13 cellular contexts compared by ENCODE assay signal in the genomic region with DNA sequence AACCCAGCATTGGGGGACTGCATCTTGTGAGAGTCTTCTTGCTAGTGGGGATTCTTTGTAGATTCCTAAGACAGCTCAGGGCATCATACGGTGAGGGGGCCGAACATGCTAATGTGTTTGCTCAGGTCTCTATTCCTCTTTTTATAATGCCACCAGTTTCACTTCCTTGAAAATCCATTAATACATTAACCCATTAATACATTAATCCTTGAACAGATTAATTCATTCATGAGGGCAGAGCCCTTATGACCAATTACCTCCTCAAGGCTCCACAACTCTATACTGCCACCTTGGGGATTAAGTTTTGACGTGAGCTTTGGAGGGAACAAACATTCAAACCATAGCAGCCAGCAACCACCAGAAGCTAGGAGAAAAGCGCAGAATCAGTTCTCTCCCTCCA.
A peak's percentile ranks its signal among the peaks of the same experiment; 100 is the strongest.
DNase-seq lines count a peak whose midpoint lies in the region; ATAC-seq and TF ChIP-seq lines count a peak whose summit lies in the region.
"Had no signal": no experiment of that assay in that cellular context is flagged by ENCODE, and none has a peak within 500 bp of the region (broad histone marks: within the 10 kb centered on the region; RNA-seq: fewer than 3 reads in every experiment).

No MANE protein-coding gene starts in this region.

- WGBS in SK-N-SH (ENCODE audit: low lambda C conversion rate), result 82% methylated on average over 4 of the region's 4 CpGs

- H3K79me2 ChIP-seq in SK-N-SH (ENCODE audit: insufficient read depth) (no peaks in the 10 kb centered on the region), neural progenitor cell (ENCODE audit: low read depth) (no peaks in the 10 kb centered on the region)

- TF ChIP-seq RAD21 in SK-N-SH (IDR thresholded peaks at IDR 0.05; ENCODE audit: low read length), result no peak

- no peaks in the 10 kb centered on the region for H3K9me3 ChIP-seq in SK-N-SH
- no peaks in the 10 kb centered on the region for H3K9me3 ChIP-seq in neural progenitor cell (ENCODE audit: low read depth)

- no peak overlapping the region for H2AFZ ChIP-seq in SK-N-SH (ENCODE audit: low read depth)
- H2AFZ ChIP-seq in neural progenitor cell (replicated peaks), result no peak overlapping the region

- CTCF ChIA-PET in SK-N-SH (lab: Yijun Ruan, JAX), result no interaction called here

- no peaks in the 10 kb centered on the region for H3K4me1 Mint-ChIP-seq in neural progenitor cell
- H3K4me1 Mint-ChIP-seq in activated T-cell treated with anti-CD3 and anti-CD28 coated beads, Interleukin-2, amount 50 U/mL, for 24 hours (ENCODE audit: low read depth), result no peaks in the 10 kb centered on the region

- H3K36me3 Mint-ChIP-seq in neural progenitor cell, result no peaks in the 10 kb centered on the region
- no peaks in the 10 kb centered on the region for H3K36me3 Mint-ChIP-seq in activated T-cell treated with anti-CD3 and anti-CD28 coated beads, Interleukin-2, amount 50 U/mL, for 24 hours (ENCODE audit: low read depth)

- DNase-seq in SK-N-SH, result no peak
- peak; percentile 41 for DNase-seq in RKO (ENCODE audit: low spot score)
- peak; percentile 18 for DNase-seq in neural progenitor cell (ENCODE audit: low spot score)
- DNase-seq in activated T-cell treated with anti-CD3 and anti-CD28 coated beads, Interleukin-2, amount 50 U/mL, for 48 hours, result no peak
- DNase-seq in activated T-cell treated with anti-CD3 and anti-CD28 coated beads, Interleukin-2, amount 50 U/mL, for 24 hours, result no peak
- no peak for DNase-seq in cerebellum (ENCODE audit: low spot score)
- DNase-seq: cerebellar nuclear complex; naive thymus-derived CD4-positive, alpha-beta T cell; NCI-H1694; stimulated activated CD4-positive, alpha-beta T cell treated with anti-CD3 and anti-CD28 coated beads, Interleukin-2, amount 100 ng/mL, for 48 hours had no signal

- H3K9me2 ChIP-seq in SK-N-SH, result no peaks in the 10 kb centered on the region

- TF ChIP-seq CTCF in SK-N-SH (IDR thresholded peaks at IDR 0.05), result peak; percentile 25; the same call in 1 of the 2 replicates
- peak; percentile 35 for TF ChIP-seq CTCF in neural progenitor cell (IDR thresholded peaks at IDR 0.05)

- H3K36me3 ChIP-seq in SK-N-SH (replicated peaks in 1 of 2; ENCODE audit: control insufficient read depth in 1 of 2, insufficient read depth in 2 of 2, low read length in 1 of 2), result no peaks in the 10 kb centered on the region
- no peaks in the 10 kb centered on the region for H3K36me3 ChIP-seq in neural progenitor cell
- H3K36me3 ChIP-seq: tibial nerve had no signal

- H3K9me3 Mint-ChIP-seq in neural progenitor cell, result no peaks in the 10 kb centered on the region
- H3K9me3 Mint-ChIP-seq in activated T-cell treated with anti-CD3 and anti-CD28 coated beads, Interleukin-2, amount 50 U/mL, for 24 hours, result peaks cover 14% of the 10 kb centered on the region

- H3K27ac Mint-ChIP-seq in neural progenitor cell, result no peak overlapping the region
- no peak overlapping the region for H3K27ac Mint-ChIP-seq in activated T-cell treated with anti-CD3 and anti-CD28 coated beads, Interleukin-2, amount 50 U/mL, for 24 hours
- H3K27ac Mint-ChIP-seq: naive thymus-derived CD4-positive, alpha-beta T cell had no signal

- H3F3A ChIP-seq in SK-N-SH (replicated peaks; ENCODE audit: insufficient read depth) (peaks cover 24% of the 10 kb centered on the region), neural progenitor cell (ENCODE audit: low read depth) (no peaks in the 10 kb centered on the region)

- POLR2A ChIA-PET in SK-N-SH (lab: Yijun Ruan, JAX), result no interaction called here

- H3K4me1 ChIP-seq in SK-N-SH (ENCODE audit: control insufficient read depth in 1 of 2, insufficient read depth in 2 of 2, low read depth in 1 of 2, low read length in 1 of 2), result no peaks in the 10 kb centered on the region; a peak in 2 of 4 replicates
- no peaks in the 10 kb centered on the region for H3K4me1 ChIP-seq in neural progenitor cell
- H3K4me1 ChIP-seq: tibial nerve had no signal

- H3K27me3 ChIP-seq in SK-N-SH (ENCODE audit: insufficient read depth) (no peaks in the 10 kb centered on the region), neural progenitor cell (no peaks in the 10 kb centered on the region)
- H3K27me3 ChIP-seq: tibial nerve had no signal

- H3K9ac ChIP-seq in SK-N-SH (no peak overlapping the region), neural progenitor cell (no peak overlapping the region)

- peaks cover 2% of the 10 kb centered on the region for H3K27me3 Mint-ChIP-seq in neural progenitor cell (ENCODE audit: insufficient read depth, low read depth)
- H3K27me3 Mint-ChIP-seq in activated T-cell treated with anti-CD3 and anti-CD28 coated beads, Interleukin-2, amount 50 U/mL, for 24 hours, result no peaks in the 10 kb centered on the region
- H3K27me3 Mint-ChIP-seq: naive thymus-derived CD4-positive, alpha-beta T cell had no signal

- ATAC-seq in SK-N-SH treated with all-trans-retinoic acid at 6 μM for 48 hours, result no peak
- peak; percentile 75 for ATAC-seq in HG02884 (IDR thresholded peaks at IDR 0.05; ENCODE audit: unreplicated experiment)
- ATAC-seq: naive thymus-derived CD4-positive, alpha-beta T cell had no signal

- no peak overlapping the region for H3K4me3 ChIP-seq in SK-N-SH (ENCODE audit: low read depth in 2 of 2, low read length in 1 of 2)
- H3K4me3 ChIP-seq in neural progenitor cell, result no peak overlapping the region
- H3K4me3 ChIP-seq: tibial nerve had no signal

- no peak for TF ChIP-seq EP300 in SK-N-SH (IDR thresholded peaks at IDR 0.05; ENCODE audit: borderline replicate concordance in 1 of 2, low read depth in 1 of 2, low read length in 1 of 2)

- H4K20me1 ChIP-seq in SK-N-SH (ENCODE audit: insufficient read depth) (no peaks in the 10 kb centered on the region), neural progenitor cell (ENCODE audit: low read depth) (no peaks in the 10 kb centered on the region)

- H3K27ac ChIP-seq in SK-N-SH (ENCODE audit: low read depth in 2 of 2, low read length in 1 of 2) (no peak overlapping the region), neural progenitor cell (no peak overlapping the region)
- H3K27ac ChIP-seq: tibial nerve had no signal

- H3K4me2 ChIP-seq in SK-N-SH (no peak overlapping the region), neural progenitor cell (no peak overlapping the region)

- no peak overlapping the region for H3K4me3 Mint-ChIP-seq in neural progenitor cell
- no peak overlapping the region for H3K4me3 Mint-ChIP-seq in activated T-cell treated with anti-CD3 and anti-CD28 coated beads, Interleukin-2, amount 50 U/mL, for 24 hours
- H3K4me3 Mint-ChIP-seq: naive thymus-derived CD4-positive, alpha-beta T cell had no signal

TF ChIP-seq in SK-N-SH, 30 proteins besides CTCF, POLR2A, EP300 and RAD21 (continues in another document):
- TF ChIP-seq NRF1 (IDR thresholded peaks at IDR 0.05; ENCODE audit: low read depth, low read length), result no peak
- no peak for TF ChIP-seq GABPA (IDR thresholded peaks at IDR 0.05; ENCODE audit: low read depth)
- TF ChIP-seq CHD2 (IDR thresholded peaks at IDR 0.05; ENCODE audit: low read length, partially characterized antibody), result no peak
- no peak for TF ChIP-seq GATA2 (CRISPR knock-in tag; IDR thresholded peaks at IDR 0.05)
- TF ChIP-seq RXRA (IDR thresholded peaks at IDR 0.05; ENCODE audit: borderline replicate concordance, low read depth), result no peak
- TF ChIP-seq NFIC (IDR thresholded peaks at IDR 0.05; ENCODE audit: borderline replicate concordance), result no peak
- no peak for TF ChIP-seq FOXJ3 (CRISPR knock-in tag; IDR thresholded peaks at IDR 0.05)
- no peak for TF ChIP-seq RCOR1 (IDR thresholded peaks at IDR 0.05; ENCODE audit: low read length)
- TF ChIP-seq POLR2AphosphoS5 (IDR thresholded peaks at IDR 0.05; ENCODE audit: low read depth, low read length), result no peak
- TF ChIP-seq RFX5 (IDR thresholded peaks at IDR 0.05; ENCODE audit: low read length), result no peak
- no peak for TF ChIP-seq JUND (IDR thresholded peaks at IDR 0.05)
- TF ChIP-seq, protein P1, sequence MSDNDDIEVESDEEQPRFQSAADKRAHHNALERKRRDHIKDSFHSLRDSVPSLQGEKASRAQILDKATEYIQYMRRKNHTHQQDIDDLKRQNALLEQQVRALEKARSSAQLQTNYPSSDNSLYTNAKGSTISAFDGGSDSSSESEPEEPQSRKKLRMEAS (IDR thresholded peaks at IDR 0.05; ENCODE audit: low read depth), result no peak
- TF ChIP-seq, protein P2, sequence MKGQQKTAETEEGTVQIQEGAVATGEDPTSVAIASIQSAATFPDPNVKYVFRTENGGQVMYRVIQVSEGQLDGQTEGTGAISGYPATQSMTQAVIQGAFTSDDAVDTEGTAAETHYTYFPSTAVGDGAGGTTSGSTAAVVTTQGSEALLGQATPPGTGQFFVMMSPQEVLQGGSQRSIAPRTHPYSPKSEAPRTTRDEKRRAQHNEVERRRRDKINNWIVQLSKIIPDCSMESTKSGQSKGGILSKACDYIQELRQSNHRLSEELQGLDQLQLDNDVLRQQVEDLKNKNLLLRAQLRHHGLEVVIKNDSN (IDR thresholded peaks at IDR 0.05; ENCODE audit: borderline replicate concordance, low read depth), result no peak

TF ChIP-seq in SK-N-SH treated with all-trans-retinoic acid at 6 μM for 48 hours, 23 proteins besides CTCF, POLR2A, EP300 and RAD21 (continues in another document):
- TF ChIP-seq ARNTL (CRISPR knock-in tag; IDR thresholded peaks at IDR 0.05; ENCODE audit: borderline replicate concordance, low read depth) (no peak), BACH2 (CRISPR knock-in tag; IDR thresholded peaks at IDR 0.05; ENCODE audit: borderline replicate concordance) (no peak), TCF4 (CRISPR knock-in tag; IDR thresholded peaks at IDR 0.05; ENCODE audit: borderline replicate concordance) (no peak), ZC3H10 (CRISPR knock-in tag; IDR thresholded peaks at IDR 0.05) (no peak), ESRRG (CRISPR knock-in tag; IDR thresholded peaks at IDR 0.05) (no peak), ZNF70 (CRISPR knock-in tag; IDR thresholded peaks at IDR 0.05) (no peak)
- TF ChIP-seq, protein P3, sequence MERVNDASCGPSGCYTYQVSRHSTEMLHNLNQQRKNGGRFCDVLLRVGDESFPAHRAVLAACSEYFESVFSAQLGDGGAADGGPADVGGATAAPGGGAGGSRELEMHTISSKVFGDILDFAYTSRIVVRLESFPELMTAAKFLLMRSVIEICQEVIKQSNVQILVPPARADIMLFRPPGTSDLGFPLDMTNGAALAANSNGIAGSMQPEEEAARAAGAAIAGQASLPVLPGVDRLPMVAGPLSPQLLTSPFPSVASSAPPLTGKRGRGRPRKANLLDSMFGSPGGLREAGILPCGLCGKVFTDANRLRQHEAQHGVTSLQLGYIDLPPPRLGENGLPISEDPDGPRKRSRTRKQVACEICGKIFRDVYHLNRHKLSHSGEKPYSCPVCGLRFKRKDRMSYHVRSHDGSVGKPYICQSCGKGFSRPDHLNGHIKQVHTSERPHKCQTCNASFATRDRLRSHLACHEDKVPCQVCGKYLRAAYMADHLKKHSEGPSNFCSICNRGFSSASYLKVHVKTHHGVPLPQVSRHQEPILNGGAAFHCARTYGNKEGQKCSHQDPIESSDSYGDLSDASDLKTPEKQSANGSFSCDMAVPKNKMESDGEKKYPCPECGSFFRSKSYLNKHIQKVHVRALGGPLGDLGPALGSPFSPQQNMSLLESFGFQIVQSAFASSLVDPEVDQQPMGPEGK (CRISPR knock-in tag; IDR thresholded peaks at IDR 0.05; ENCODE audit: borderline replicate concordance), result no peak

Comparison
In these comparisons a context has a peak if more than half of its experiments do, and no peak if none do; other contexts are left out.
1. DNase-seq: peak in RKO (single experiment) and neural progenitor cell (single experiment); none in SK-N-SH (single experiment), activated T-cell treated with anti-CD3 and anti-CD28 coated beads, Interleukin-2, amount 50 U/mL, for 48 hours (0 of 2), activated T-cell treated with anti-CD3 and anti-CD28 coated beads, Interleukin-2, amount 50 U/mL, for 24 hours (single experiment) and cerebellum (single experiment).